8 cellular contexts compared by ENCODE assay signal in the genomic region with DNA sequence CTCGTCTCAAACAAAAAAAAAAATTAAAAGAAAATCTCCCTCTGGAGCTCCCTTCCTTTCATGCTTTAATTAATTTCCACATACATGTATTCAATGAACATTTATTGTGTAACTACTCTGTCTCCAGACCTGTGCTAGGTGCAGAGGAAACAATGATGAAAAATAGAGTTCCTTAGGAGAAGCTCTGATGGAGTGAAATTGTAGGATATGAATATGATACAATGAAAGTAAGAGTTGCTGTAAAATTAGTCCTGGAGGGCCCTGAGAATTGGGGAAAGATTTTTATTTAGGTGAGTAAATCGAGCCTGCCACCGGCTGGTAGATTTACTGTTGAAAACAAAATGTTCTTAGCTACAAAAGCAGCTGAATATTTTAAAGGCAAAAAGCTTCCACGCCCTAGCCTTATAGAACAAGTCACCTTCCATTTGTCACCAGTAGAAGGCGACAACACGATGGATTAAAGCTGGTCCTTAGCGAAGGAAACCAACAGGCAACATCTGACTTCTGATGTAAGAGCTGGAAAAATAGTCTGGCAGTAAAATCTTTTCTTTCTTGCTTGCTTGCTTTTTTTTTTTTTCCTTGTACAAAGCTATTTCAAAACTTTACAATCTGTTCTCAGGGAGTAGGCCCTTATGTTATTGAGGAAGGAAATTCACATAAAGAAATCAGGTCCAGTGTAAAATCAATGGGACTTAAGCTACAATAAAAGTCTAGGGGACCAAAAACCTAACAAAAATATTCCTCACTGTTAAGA.
A peak's percentile ranks its signal among the peaks of the same experiment; 100 is the strongest.
DNase-seq lines count a peak whose midpoint lies in the region; ATAC-seq and TF ChIP-seq lines count a peak whose summit lies in the region.

No MANE protein-coding gene starts in this region.

- no peak overlapping the region for H3K4me3 ChIP-seq in GM12875 (ENCODE audit: low read depth, low read length)
- H3K4me3 ChIP-seq in ovary, result no peak overlapping the region

- POLR2A ChIA-PET in activated CD8-positive, alpha-beta T cell treated with anti-CD3 and anti-CD28 coated beads for 36 hours (lab: Charles Lee), result no interaction called here

- H3K4me1 Mint-ChIP-seq in activated CD8-positive, alpha-beta T cell treated with anti-CD3 and anti-CD28 coated beads for 36 hours (ENCODE audit: low read depth), result no peaks in the 10 kb centered on the region

- H3K9me3 ChIP-seq in ovary, result no peaks in the 10 kb centered on the region

- H3K27ac ChIP-seq in ovary, result peak overlapping the region in 1 of 2 donors; percentile 48

- H3K9me3 Mint-ChIP-seq in activated CD8-positive, alpha-beta T cell treated with anti-CD3 and anti-CD28 coated beads for 36 hours, result no peaks in the 10 kb centered on the region

- intact Hi-C loops in activated CD8-positive, alpha-beta T cell treated with anti-CD3 and anti-CD28 coated beads for 36 hours (cut with micrococcal nuclease), result loop anchor here (5.0 to 10.0 kb wide), 2 partner anchors 443 to 550 kb away; no protein-coding TSS in a partner anchor
- intact Hi-C loops in ovary (cut with DNase I), result loop anchor here in 1 of 4 donors (10.0 kb wide), 1 partner anchor 83 kb away; a partner anchor contains a TSS

- 10 to 15% (median 12%) methylated on average over 7 of the region's 7 CpGs for WGBS in ovary, 3 donors

- peak; percentile 66 for ATAC-seq in HG03280 (IDR thresholded peaks at IDR 0.05; ENCODE audit: unreplicated experiment)
- ATAC-seq in activated CD8-positive, alpha-beta T cell treated with anti-CD3 and anti-CD28 coated beads for 36 hours, result peak; percentile 78
- ATAC-seq in GM21528 (IDR thresholded peaks at IDR 0.05; ENCODE audit: low FRiP score, unreplicated experiment), result no peak

- H3K36me3 Mint-ChIP-seq in activated CD8-positive, alpha-beta T cell treated with anti-CD3 and anti-CD28 coated beads for 36 hours (ENCODE audit: low read depth), result no peaks in the 10 kb centered on the region

- no peaks in the 10 kb centered on the region for H3K36me3 ChIP-seq in ovary

- no peak for TF ChIP-seq POLR2A in ovary (IDR thresholded peaks at IDR 0.05)

- DNase-seq in AML-193 (lab: John Stamatoyannopoulos, UW) (peak; percentile 48 to 68), NCI-H345 treated with DMSO at 0.1 percent for 48 hours (lab: John Stamatoyannopoulos, UW; ENCODE audit: unreplicated experiment) (peak; percentile 62), globus pallidus (ENCODE audit: low spot score) (peak; percentile 82), ovary (peak in 3 of 5 donors; percentile 28 to 64 (median 44))
- DNase-seq in activated CD8-positive, alpha-beta T cell treated with anti-CD3 and anti-CD28 coated beads for 36 hours, result peak; percentile 46

- H3K27me3 ChIP-seq in ovary, result no peaks in the 10 kb centered on the region

- TF ChIP-seq CTCF in GM12875 (IDR thresholded peaks at IDR 0.05; ENCODE audit: borderline replicate concordance, insufficient read depth, low read depth, low read length) (peak; percentile 74), ovary (IDR thresholded peaks at IDR 0.05) (peak in 2 of 3 donors; percentile 56 to 72)
- peak; percentile 62 for TF ChIP-seq CTCF in activated CD8-positive, alpha-beta T cell treated with anti-CD3 and anti-CD28 coated beads for 36 hours (IDR thresholded peaks at IDR 0.05)

- TF ChIP-seq EP300 in ovary (IDR thresholded peaks at IDR 0.05), result no peak

- no peaks in the 10 kb centered on the region for H3K4me1 ChIP-seq in ovary (ENCODE audit: insufficient read depth)

- no peaks in the 10 kb centered on the region for H3K27me3 Mint-ChIP-seq in activated CD8-positive, alpha-beta T cell treated with anti-CD3 and anti-CD28 coated beads for 36 hours

- H3K4me3 Mint-ChIP-seq in activated CD8-positive, alpha-beta T cell treated with anti-CD3 and anti-CD28 coated beads for 36 hours, result no peak overlapping the region

- CTCF ChIA-PET in activated CD8-positive, alpha-beta T cell treated with anti-CD3 and anti-CD28 coated beads for 36 hours (lab: Charles Lee), result interaction anchor here (0.6 to 3.8 kb wide), 38 partner anchors 8 to 555 kb away, joined by 3 to 40 read pairs (median 3); no protein-coding TSS in a partner anchor

- no peak overlapping the region for H3K27ac Mint-ChIP-seq in activated CD8-positive, alpha-beta T cell treated with anti-CD3 and anti-CD28 coated beads for 36 hours
